8 cellular contexts compared by ENCODE assay signal in the genomic region with DNA sequence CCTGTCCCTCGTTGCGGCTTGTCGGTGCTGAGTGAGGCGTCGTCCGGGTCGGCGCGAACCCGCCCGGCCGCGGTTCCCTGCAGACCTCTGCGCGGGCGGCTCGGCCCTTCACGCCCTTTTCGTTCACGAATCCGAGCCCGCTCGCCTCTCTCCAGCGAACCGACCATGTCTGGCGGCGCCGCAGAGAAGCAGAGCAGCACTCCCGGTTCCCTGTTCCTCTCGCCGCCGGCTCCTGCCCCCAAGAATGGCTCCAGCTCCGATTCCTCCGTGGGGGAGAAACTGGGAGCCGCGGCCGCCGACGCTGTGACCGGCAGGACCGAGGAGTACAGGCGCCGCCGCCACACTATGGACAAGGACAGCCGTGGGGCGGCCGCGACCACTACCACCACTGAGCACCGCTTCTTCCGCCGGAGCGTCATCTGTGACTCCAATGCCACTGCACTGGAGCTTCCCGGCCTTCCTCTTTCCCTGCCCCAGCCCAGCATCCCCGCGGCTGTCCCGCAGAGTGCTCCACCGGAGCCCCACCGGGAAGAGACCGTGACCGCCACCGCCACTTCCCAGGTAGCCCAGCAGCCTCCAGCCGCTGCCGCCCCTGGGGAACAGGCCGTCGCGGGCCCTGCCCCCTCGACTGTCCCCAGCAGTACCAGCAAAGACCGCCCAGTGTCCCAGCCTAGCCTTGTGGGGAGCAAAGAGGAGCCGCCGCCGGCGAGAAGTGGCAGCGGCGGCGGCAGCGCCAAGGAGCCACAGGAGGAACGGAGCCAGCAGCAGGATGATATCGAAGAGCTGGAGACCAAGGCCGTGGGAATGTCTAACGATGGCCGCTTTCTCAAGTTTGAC. TPM values are rescaled to one million over a fixed set of nuclear protein-coding genes. Genes with fewer than 3 reads are reported as not detected.
DNase-seq lines count a peak whose midpoint lies in the region; ATAC-seq and TF ChIP-seq lines count a peak whose summit lies in the region.

No MANE protein-coding gene starts in this region.

- CTCF ChIA-PET in activated CD8-positive, alpha-beta memory T cell treated with anti-CD3 and anti-CD28 coated beads, Interleukin-2, amount 10 ng/mL, durations not matched to agents 7 days and 5 days (lab: Charles Lee): interaction anchor here (0.6 to 6.4 kb wide), 20 partner anchors 12 to 196 kb away, joined by 3 to 99 read pairs (median 8); a partner anchor contains a TSS

- no peaks in the 10 kb centered on the region for H3K9me3 Mint-ChIP-seq in activated CD8-positive, alpha-beta memory T cell treated with anti-CD3 and anti-CD28 coated beads, Interleukin-2, amount 10 ng/mL, durations not matched to agents 7 days and 5 days (ENCODE audit: low read depth)
- H3K9me3 Mint-ChIP-seq in stimulated activated naive CD8-positive, alpha-beta T cell treated with anti-CD3 and anti-CD28 coated beads, Interleukin-15, amount 100 ng/mL, for 72 hours: no peaks in the 10 kb centered on the region

- ATAC-seq in GM19463 (IDR thresholded peaks at IDR 0.05; ENCODE audit: unreplicated experiment) (peak; percentile 1), HG03378 (IDR thresholded peaks at IDR 0.05; ENCODE audit: unreplicated experiment) (no peak)
- peak; percentile 7 for ATAC-seq in activated CD8-positive, alpha-beta memory T cell treated with anti-CD3 and anti-CD28 coated beads, Interleukin-2, amount 10 ng/mL, durations not matched to agents 7 days and 5 days
- ATAC-seq in stimulated activated naive CD8-positive, alpha-beta T cell treated with anti-CD3 and anti-CD28 coated beads, Interleukin-15, amount 100 ng/mL, for 72 hours: peak; percentile 31

- H3K27ac ChIP-seq in epithelial cell of prostate: peak overlapping the region; percentile 88

- peak overlapping the region; percentile 94 for H3K4me3 Mint-ChIP-seq in activated CD8-positive, alpha-beta memory T cell treated with anti-CD3 and anti-CD28 coated beads, Interleukin-2, amount 10 ng/mL, durations not matched to agents 7 days and 5 days
- H3K4me3 Mint-ChIP-seq in stimulated activated naive CD8-positive, alpha-beta T cell treated with anti-CD3 and anti-CD28 coated beads, Interleukin-15, amount 100 ng/mL, for 72 hours: peak overlapping the region; percentile 98 to 99

- peaks cover 38% of the 10 kb centered on the region for H3K36me3 Mint-ChIP-seq in activated CD8-positive, alpha-beta memory T cell treated with anti-CD3 and anti-CD28 coated beads, Interleukin-2, amount 10 ng/mL, durations not matched to agents 7 days and 5 days

- peak in 11 of 14 donors; percentile 12 to 69 (median 42) for DNase-seq in C1 segment of cervical spinal cord (lab: John Stamatoyannopoulos, UW)
- no peak for DNase-seq in LNCaP clone FGC (ENCODE audit: low read depth)
- peak; percentile 74 for DNase-seq in activated CD8-positive, alpha-beta memory T cell treated with anti-CD3 and anti-CD28 coated beads, Interleukin-2, amount 10 ng/mL, durations not matched to agents 7 days and 5 days
- no peak for DNase-seq in epithelial cell of prostate (ENCODE audit: low read depth, low spot score)
- DNase-seq in myocyte (ENCODE audit: low read depth): peak; percentile 56
- peak; percentile 61 to 69 for DNase-seq in stimulated activated naive CD8-positive, alpha-beta T cell treated with anti-CD3 and anti-CD28 coated beads, Interleukin-15, amount 100 ng/mL, for 72 hours

- TF ChIP-seq CTCF in LNCaP clone FGC (IDR thresholded peaks at IDR 0.05; ENCODE audit: control insufficient read depth, extremely low read depth, insufficient read depth): no peak

- peak overlapping the region; percentile 93 for H3K27ac Mint-ChIP-seq in activated CD8-positive, alpha-beta memory T cell treated with anti-CD3 and anti-CD28 coated beads, Interleukin-2, amount 10 ng/mL, durations not matched to agents 7 days and 5 days
- peak overlapping the region; percentile 96 to 99 for H3K27ac Mint-ChIP-seq in stimulated activated naive CD8-positive, alpha-beta T cell treated with anti-CD3 and anti-CD28 coated beads, Interleukin-15, amount 100 ng/mL, for 72 hours

- peaks cover 31% of the 10 kb centered on the region for H3K4me1 Mint-ChIP-seq in activated CD8-positive, alpha-beta memory T cell treated with anti-CD3 and anti-CD28 coated beads, Interleukin-2, amount 10 ng/mL, durations not matched to agents 7 days and 5 days
- H3K4me1 Mint-ChIP-seq in stimulated activated naive CD8-positive, alpha-beta T cell treated with anti-CD3 and anti-CD28 coated beads, Interleukin-15, amount 100 ng/mL, for 72 hours: peaks cover 28% of the 10 kb centered on the region

- no peaks in the 10 kb centered on the region for H3K27me3 Mint-ChIP-seq in activated CD8-positive, alpha-beta memory T cell treated with anti-CD3 and anti-CD28 coated beads, Interleukin-2, amount 10 ng/mL, durations not matched to agents 7 days and 5 days
- H3K27me3 Mint-ChIP-seq in stimulated activated naive CD8-positive, alpha-beta T cell treated with anti-CD3 and anti-CD28 coated beads, Interleukin-15, amount 100 ng/mL, for 72 hours: no peaks in the 10 kb centered on the region

- H3K4me3 ChIP-seq in LNCaP clone FGC (ENCODE audit: low read depth, low read length): peak overlapping the region; percentile 76

RNA-seq across cellular contexts. Expression of a gene that starts 1.2 kb away (rescaled TPM):
- 100 to 1,000 TPM; 199 to 211 TPM for total RNA-seq in activated CD8-positive, alpha-beta memory T cell treated with anti-CD3 and anti-CD28 coated beads, Interleukin-2, amount 10 ng/mL, durations not matched to agents 7 days and 5 days
- 95.2 and 104 TPM in 2 replicates for total RNA-seq in myocyte
- 146 TPM for polyA plus RNA-seq in myocyte (2012)

Comparison
In these comparisons a context has a peak if more than half of its experiments do, and no peak if none do; other contexts are left out.
1. DNase-seq: peak in C1 segment of cervical spinal cord (11 of 14), activated CD8-positive, alpha-beta memory T cell treated with anti-CD3 and anti-CD28 coated beads, Interleukin-2, amount 10 ng/mL, durations not matched to agents 7 days and 5 days (single experiment), myocyte (single experiment) and stimulated activated naive CD8-positive, alpha-beta T cell treated with anti-CD3 and anti-CD28 coated beads, Interleukin-15, amount 100 ng/mL, for 72 hours (2 of 2); none in LNCaP clone FGC (single experiment) and epithelial cell of prostate (single experiment).